21 cellular contexts compared by ENCODE assay signal in the genomic region with DNA sequence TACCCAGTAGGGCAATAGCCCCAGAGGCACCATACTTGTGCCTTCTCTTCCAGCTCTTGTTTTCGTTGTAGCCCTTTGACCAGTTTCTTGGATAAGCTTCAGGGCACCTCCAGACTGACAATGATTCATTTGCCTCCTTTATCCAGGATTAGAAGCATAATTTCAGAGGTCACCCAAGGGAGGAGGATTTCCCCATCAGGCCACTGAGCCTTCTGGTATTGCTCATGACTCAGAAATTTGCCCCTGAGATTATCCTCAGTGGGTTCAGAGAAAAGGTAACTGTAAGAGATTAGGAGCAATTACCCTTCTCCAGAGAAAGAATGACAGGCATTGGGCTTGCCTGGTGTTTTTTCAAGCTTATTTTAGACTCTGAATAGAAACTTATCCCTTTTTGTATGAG.
A peak's percentile ranks its signal among the peaks of the same experiment; 100 is the strongest.
DNase-seq lines count a peak whose midpoint lies in the region; ATAC-seq and TF ChIP-seq lines count a peak whose summit lies in the region.
"Had no signal": no experiment of that assay in that cellular context is flagged by ENCODE, and none has a peak within 500 bp of the region (broad histone marks: within the 10 kb centered on the region; RNA-seq: fewer than 3 reads in every experiment).

No MANE protein-coding gene starts in this region.

- H3F3A ChIP-seq in MM.1S (ENCODE audit: insufficient read depth, low read length), result no peaks in the 10 kb centered on the region

- ATAC-seq in GM18861 (IDR thresholded peaks at IDR 0.05; ENCODE audit: unreplicated experiment), result no peak
- ATAC-seq: PC-3 had no signal

- no peaks in the 10 kb centered on the region for H3K79me2 ChIP-seq in MM.1S (ENCODE audit: low read length)

- TF ChIP-seq CTCF in cardiac fibroblast (IDR thresholded peaks at IDR 0.05; ENCODE audit: low read depth, low read length) (no peak), MM.1S (IDR thresholded peaks at IDR 0.05; ENCODE audit: low read length) (no peak)

- H3K36me3 ChIP-seq in MG63, result no peaks in the 10 kb centered on the region
- H3K36me3 ChIP-seq in MM.1S (replicated peaks; ENCODE audit: insufficient read depth, low read length), result no peaks in the 10 kb centered on the region

- H3K27me3 ChIP-seq in MG63 (peaks cover 49% of the 10 kb centered on the region), MM.1S (replicated peaks; ENCODE audit: insufficient read depth, low read length) (no peaks in the 10 kb centered on the region)

- no peaks in the 10 kb centered on the region for H4K20me1 ChIP-seq in MM.1S (ENCODE audit: insufficient read depth, low read length)

- H3K9me3 ChIP-seq in MG63 (no peaks in the 10 kb centered on the region), MM.1S (replicated peaks; ENCODE audit: insufficient read depth, low read length) (no peaks in the 10 kb centered on the region)
- H3K9me3 ChIP-seq: Caco-2 had no signal

- H3K4me3 ChIP-seq in MG63 (no peak overlapping the region), cardiac fibroblast (replicated peaks in 1 of 2; ENCODE audit: low read depth in 2 of 2, low read length in 2 of 2) (no peak overlapping the region), MM.1S (ENCODE audit: low read length) (no peak overlapping the region)

- H3K4me1 Mint-ChIP-seq in activated T-helper 1 cell treated with anti-CD3 and anti-CD28 coated beads, Interleukin-12 subunit alpha, Interleukin-12 subunit beta, Interleukin-2, Interleukin-4 antibody, amounts not matched to agents 30 ng/mL and 10 ng/mL and 1 ng/mL, durations not matched to agents 14 hours and 24 hours and 36 hours (ENCODE audit: low read depth), result no peaks in the 10 kb centered on the region

- H3K9me3 Mint-ChIP-seq in activated T-helper 1 cell treated with anti-CD3 and anti-CD28 coated beads, Interleukin-12 subunit alpha, Interleukin-12 subunit beta, Interleukin-2, Interleukin-4 antibody, amounts not matched to agents 30 ng/mL and 10 ng/mL and 1 ng/mL, durations not matched to agents 14 hours and 24 hours and 36 hours, result no peaks in the 10 kb centered on the region
- H3K9me3 Mint-ChIP-seq: H9 had no signal

- no peaks in the 10 kb centered on the region for H3K36me3 Mint-ChIP-seq in activated T-helper 1 cell treated with anti-CD3 and anti-CD28 coated beads, Interleukin-12 subunit alpha, Interleukin-12 subunit beta, Interleukin-2, Interleukin-4 antibody, amounts not matched to agents 30 ng/mL and 10 ng/mL and 1 ng/mL, durations not matched to agents 14 hours and 24 hours and 36 hours (ENCODE audit: low read depth)

- no peak overlapping the region for H3K4me3 Mint-ChIP-seq in activated T-helper 1 cell treated with anti-CD3 and anti-CD28 coated beads, Interleukin-12 subunit alpha, Interleukin-12 subunit beta, Interleukin-2, Interleukin-4 antibody, amounts not matched to agents 30 ng/mL and 10 ng/mL and 1 ng/mL, durations not matched to agents 14 hours and 24 hours and 36 hours
- H3K4me3 Mint-ChIP-seq: CD4-positive, alpha-beta T cell; H9 had no signal

- no peak overlapping the region for H3K9ac ChIP-seq in MM.1S (ENCODE audit: low read length)
- H3K9ac ChIP-seq: KMS-11 had no signal

- no peaks in the 10 kb centered on the region for H3K27me3 Mint-ChIP-seq in activated T-helper 1 cell treated with anti-CD3 and anti-CD28 coated beads, Interleukin-12 subunit alpha, Interleukin-12 subunit beta, Interleukin-2, Interleukin-4 antibody, amounts not matched to agents 30 ng/mL and 10 ng/mL and 1 ng/mL, durations not matched to agents 14 hours and 24 hours and 36 hours (ENCODE audit: insufficient read depth)

- H3K9me2 ChIP-seq in MM.1S (replicated peaks; ENCODE audit: insufficient read depth, low read length), result no peaks in the 10 kb centered on the region

- H2AFZ ChIP-seq in MM.1S (ENCODE audit: low read length), result no peak overlapping the region

- no peak overlapping the region for H3K27ac ChIP-seq in MM.1S (ENCODE audit: low read length)
- H3K27ac ChIP-seq: HL-60, KMS-11, RWPE1 had no signal

- no peaks in the 10 kb centered on the region for H3K4me1 ChIP-seq in MM.1S (ENCODE audit: low read length)
- H3K4me1 ChIP-seq: Caco-2 had no signal

- no peak overlapping the region for H3K4me2 ChIP-seq in MM.1S (ENCODE audit: low read depth, low read length)
- H3K4me2 ChIP-seq: KMS-11 had no signal

- DNase-seq in Daoy (ENCODE audit: low read depth) (peak; percentile 23), MG63 (peak; percentile 13), cardiac fibroblast (ENCODE audit: low read depth in 2 of 2) (peak; percentile 1 to 11), putamen (ENCODE audit: low spot score) (peak; percentile 12), MM.1S (no peak)
- DNase-seq in activated T-helper 1 cell treated with anti-CD3 and anti-CD28 coated beads, Interleukin-12 subunit alpha, Interleukin-12 subunit beta, Interleukin-2, Interleukin-4 antibody, amounts not matched to agents 30 ng/mL and 10 ng/mL and 1 ng/mL, durations not matched to agents 14 hours and 24 hours and 36 hours (ENCODE audit: low spot score), result no peak
- DNase-seq: Caco-2; CD4-positive, alpha-beta T cell; DMS153; H9; NCI-H1092 treated with DMSO at 0.1 percent for 48 hours; NCI-H146; NCI-H2029 treated with DMSO at 0.1 percent for 48 hours; NCI-H2171; NCI-H748 treated with DMSO at 0.1 percent for 48 hours; PC-3; SIG-M5 had no signal

- intact Hi-C loops in activated T-helper 1 cell treated with anti-CD3 and anti-CD28 coated beads, Interleukin-12 subunit alpha, Interleukin-12 subunit beta, Interleukin-2, Interleukin-4 antibody, amounts not matched to agents 30 ng/mL and 10 ng/mL and 1 ng/mL, durations not matched to agents 14 hours and 24 hours and 36 hours (cut with micrococcal nuclease), result no loop called here

- no peak overlapping the region for H3K27ac Mint-ChIP-seq in activated T-helper 1 cell treated with anti-CD3 and anti-CD28 coated beads, Interleukin-12 subunit alpha, Interleukin-12 subunit beta, Interleukin-2, Interleukin-4 antibody, amounts not matched to agents 30 ng/mL and 10 ng/mL and 1 ng/mL, durations not matched to agents 14 hours and 24 hours and 36 hours
- H3K27ac Mint-ChIP-seq: CD4-positive, alpha-beta T cell; H9 had no signal

Comparison
In these comparisons a context has a peak if more than half of its experiments do, and no peak if none do; other contexts are left out.
1. DNase-seq: peak in Daoy (single experiment), MG63 (single experiment), cardiac fibroblast (2 of 2) and putamen (single experiment); none in MM.1S (single experiment) and activated T-helper 1 cell treated with anti-CD3 and anti-CD28 coated beads, Interleukin-12 subunit alpha, Interleukin-12 subunit beta, Interleukin-2, Interleukin-4 antibody, amounts not matched to agents 30 ng/mL and 10 ng/mL and 1 ng/mL, durations not matched to agents 14 hours and 24 hours and 36 hours (single experiment).